31 cellular contexts compared by ENCODE assay signal in genomic region chr5:2659071-2659470, GRCh38.
A peak's percentile ranks its signal among the peaks of the same experiment; 100 is the strongest.
DNase-seq lines count a peak whose midpoint lies in the region; FAIRE-seq and TF ChIP-seq lines count a peak whose summit lies in the region.
"Had no signal": no experiment of that assay in that cellular context is flagged by ENCODE, and none has a peak within 500 bp of the region (broad histone marks: within the 10 kb centered on the region; RNA-seq: fewer than 3 reads in every experiment).

No MANE protein-coding gene starts in this region.

- H2AFZ ChIP-seq in keratinocyte (ENCODE audit: control insufficient read depth, low read length), result peak overlapping the region; percentile 83
- H2AFZ ChIP-seq: PC-9 had no signal

- H3K27ac ChIP-seq in coronary artery, result no peak overlapping the region
- H3K27ac ChIP-seq in keratinocyte (ENCODE audit: control insufficient read depth, insufficient read depth, low read length), result peak overlapping the region; percentile 49
- H3K27ac ChIP-seq in tibial artery, result no peak overlapping the region
- H3K27ac ChIP-seq: PC-9, SJCRH30 had no signal

- no peak for TF ChIP-seq CTCF in coronary artery (IDR thresholded peaks at IDR 0.05)
- TF ChIP-seq CTCF in keratinocyte (optimal IDR thresholded peaks at IDR 0.05 in 1 of 3, IDR thresholded peaks at IDR 0.05 in 1 of 3, conservative IDR thresholded peaks at IDR 0.05 in 1 of 3; ENCODE audit: extremely low read depth in 1 of 3, insufficient read depth in 2 of 3, low read length in 3 of 3), result no peak
- no peak for TF ChIP-seq CTCF in type B pancreatic cell (conservative IDR thresholded peaks at IDR 0.05)
- no peak for TF ChIP-seq CTCF in tibial artery (IDR thresholded peaks at IDR 0.05)

- H3K9me3 Mint-ChIP-seq in type B pancreatic cell, result no peaks in the 10 kb centered on the region

- H3K36me3 ChIP-seq in keratinocyte (ENCODE audit: control insufficient read depth in 2 of 2, extremely low read depth in 1 of 2, insufficient read depth in 2 of 2, low read length in 2 of 2) (no peaks in the 10 kb centered on the region), tibial artery (no peaks in the 10 kb centered on the region)
- H3K36me3 ChIP-seq: BE2C, SJCRH30 had no signal

- dilution Hi-C loops in keratinocyte (cut with MboI; ENCODE audit: extremely low pct_ligation_motif_present, low sequenced_read_pairs), result no loop called here

- peak; percentile 20 for FAIRE-seq in keratinocyte (lab: Jason Lieb, UNC)
- FAIRE-seq: GM12891, H54, K562 had no signal

- H3K36me3 Mint-ChIP-seq in type B pancreatic cell, result no peaks in the 10 kb centered on the region
- H3K36me3 Mint-ChIP-seq: CD14-positive monocyte; CD8-positive, alpha-beta memory T cell had no signal

- no peaks in the 10 kb centered on the region for H3K9me1 ChIP-seq in keratinocyte (ENCODE audit: control insufficient read depth, extremely low read depth, insufficient read depth, low read length)

- H3K27ac Mint-ChIP-seq in type B pancreatic cell, result peak overlapping the region; percentile 12
- H3K27ac Mint-ChIP-seq: CD14-positive monocyte; CD8-positive, alpha-beta memory T cell had no signal

- peak overlapping the region; percentile 95 for H3K4me2 ChIP-seq in keratinocyte (ENCODE audit: control insufficient read depth, extremely low read depth, insufficient read depth, low read depth, low read length)
- H3K4me2 ChIP-seq: PC-9 had no signal

- no peak overlapping the region for H3K4me3 ChIP-seq in coronary artery
- H3K4me3 ChIP-seq in keratinocyte (ENCODE audit: control insufficient read depth in 2 of 3, extremely low read depth in 1 of 3, insufficient read depth in 2 of 3, low read depth in 1 of 3, low read length in 3 of 3), result peak overlapping the region in 2 of 3 experiments; percentile 11 to 43
- H3K4me3 ChIP-seq in tibial artery, result no peak overlapping the region
- H3K4me3 ChIP-seq: K562, PC-9, SJCRH30 had no signal

- intact Hi-C loops in tibial artery (cut with DNase I; ENCODE audit: low total_unique reads), result no loop called here

- H3K4me1 Mint-ChIP-seq in type B pancreatic cell (ENCODE audit: unreplicated experiment), result peaks cover 25% of the 10 kb centered on the region
- H3K4me1 Mint-ChIP-seq: CD14-positive monocyte; CD8-positive, alpha-beta memory T cell had no signal

- H3K9me3 ChIP-seq in keratinocyte (ENCODE audit: control insufficient read depth, low read depth, low read length), result no peaks in the 10 kb centered on the region
- H3K9me3 ChIP-seq in tibial artery, result no peaks in the 10 kb centered on the region
- H3K9me3 ChIP-seq: BE2C, SJCRH30 had no signal

- H3K27me3 Mint-ChIP-seq in type B pancreatic cell, result peaks cover 56% of the 10 kb centered on the region

- peak overlapping the region; percentile 70 for H3K4me3 Mint-ChIP-seq in type B pancreatic cell
- H3K4me3 Mint-ChIP-seq: CD14-positive monocyte; CD8-positive, alpha-beta memory T cell had no signal

- H3K4me1 ChIP-seq in keratinocyte (ENCODE audit: control insufficient read depth, extremely low read depth, insufficient read depth, low read length) (peaks cover 31% of the 10 kb centered on the region), tibial artery (no peaks in the 10 kb centered on the region)
- H3K4me1 ChIP-seq: BE2C, SJCRH30 had no signal

- H3K9ac ChIP-seq in keratinocyte (ENCODE audit: control insufficient read depth, extremely low read depth, insufficient read depth, low read length), result no peak overlapping the region

- no peaks in the 10 kb centered on the region for H4K20me1 ChIP-seq in keratinocyte (ENCODE audit: control insufficient read depth, extremely low read depth, insufficient read depth, low read length)

- H3K27me3 ChIP-seq in keratinocyte (ENCODE audit: control insufficient read depth, extremely low read depth, insufficient read depth, low read length), result no peaks in the 10 kb centered on the region
- H3K27me3 ChIP-seq in tibial artery, result peaks cover 0 to 10% of the 10 kb centered on the region in 2 donors
- H3K27me3 ChIP-seq: BE2C, SJCRH30 had no signal

- no peaks in the 10 kb centered on the region for H3K79me2 ChIP-seq in keratinocyte (ENCODE audit: control insufficient read depth, insufficient read depth, low read length)

- DNase-seq in NCI-H82 (lab: John Stamatoyannopoulos, UW) (peak; percentile 6), NCI-H82 treated with DMSO at 0.1 percent for 48 hours (lab: John Stamatoyannopoulos, UW; ENCODE audit: unreplicated experiment) (no peak), coronary artery (ENCODE audit: low spot score) (peak; percentile 24), keratinocyte (ENCODE audit: low read depth, low spot score) (no peak), type B pancreatic cell (ENCODE audit: extremely low spot score, unreplicated experiment) (no peak), tibial artery (no peak)
- DNase-seq in activated naive CD4-positive, alpha-beta T cell treated with anti-CD3 and anti-CD28 coated beads, Interleukin-2, amount 50 U/mL, for 16 hours, result no peak
- DNase-seq in stimulated activated CD4-positive, alpha-beta T cell treated with anti-CD3 and anti-CD28 coated beads, Interleukin-15, amount 100 ng/mL, for 24 hours, result no peak
- DNase-seq: 8988T; ACHN; BE2C; CD8-positive, alpha-beta memory T cell; DMS 273 treated with DMSO at 0.1 percent for 48 hours; DMS79; EL; GF-D8; Kasumi-1; MV-4-11; NCI-H1105; NCI-H146; NCI-H1930; NCI-H345; NCI-H510A treated with DMSO at 0.1 percent for 48 hours; NCI-H748 treated with DMSO at 0.1 percent for 48 hours; NK-92 treated with Interleukin-12 subunit alpha and Interleukin-12 subunit beta, amount 100 ng/mL, for 24 hours; PC-9; SJCRH30 had no signal

Comparison
In these comparisons a context has a peak if more than half of its experiments do, and no peak if none do; other contexts are left out.
1. DNase-seq: peak in NCI-H82 (single experiment) and coronary artery (single experiment); none in NCI-H82 treated with DMSO at 0.1 percent for 48 hours (single experiment), keratinocyte (single experiment), type B pancreatic cell (single experiment), activated naive CD4-positive, alpha-beta T cell treated with anti-CD3 and anti-CD28 coated beads, Interleukin-2, amount 50 U/mL, for 16 hours (single experiment), tibial artery (0 of 2) and stimulated activated CD4-positive, alpha-beta T cell treated with anti-CD3 and anti-CD28 coated beads, Interleukin-15, amount 100 ng/mL, for 24 hours (single experiment).
2. H3K4me3 ChIP-seq: peak in keratinocyte (2 of 3); none in coronary artery (single experiment) and tibial artery (0 of 2).